Comparison of ENCODE assay signal across 15 cellular contexts in genomic region chr20:16397053-16397452, GRCh38.
A peak's percentile ranks its signal among the peaks of the same experiment; 100 is the strongest.
DNase-seq lines count a peak whose midpoint lies in the region; ATAC-seq and TF ChIP-seq lines count a peak whose summit lies in the region.
"Had no signal": no experiment of that assay in that cellular context is flagged by ENCODE, and none has a peak within 500 bp of the region (broad histone marks: within the 10 kb centered on the region; RNA-seq: fewer than 3 reads in every experiment).

No MANE protein-coding gene starts in this region.

- no peaks in the 10 kb centered on the region for H3K27me3 ChIP-seq in heart left ventricle

- no peak for TF ChIP-seq CTCF in astrocyte of the cerebellum (IDR thresholded peaks at IDR 0.05; ENCODE audit: low read depth, low read length, missing control alignments)
- no peak for TF ChIP-seq CTCF in heart left ventricle (IDR thresholded peaks at IDR 0.05)
- TF ChIP-seq CTCF in CD14-positive monocyte (IDR thresholded peaks at IDR 0.05): no peak

- H3K4me3 Mint-ChIP-seq in CD14-positive monocyte: no peak overlapping the region
- H3K4me3 Mint-ChIP-seq: activated naive CD8-positive, alpha-beta T cell treated with anti-CD3 and anti-CD28 coated beads, Interleukin-2, amount 10 ng/mL, durations not matched to agents 7 days and 5 days; neural crest cell had no signal

- peaks cover 0 to 7% (median 2%) of the 10 kb centered on the region in 9 donors for H3K36me3 ChIP-seq in heart left ventricle

- peaks cover 0 to 6% (median 0%) of the 10 kb centered on the region in 7 donors for H3K9me3 Mint-ChIP-seq in CD14-positive monocyte
- H3K9me3 Mint-ChIP-seq: activated naive CD8-positive, alpha-beta T cell treated with anti-CD3 and anti-CD28 coated beads, Interleukin-2, amount 10 ng/mL, durations not matched to agents 7 days and 5 days had no signal

- peak; percentile 32 for DNase-seq in AG20443 (ENCODE audit: low spot score)
- DNase-seq in astrocyte of the cerebellum (ENCODE audit: low read depth): peak; percentile 47
- peak; percentile 48 to 73 (median 61) for DNase-seq in heart left ventricle
- peak in 9 of 10 donors; percentile 27 to 88 (median 52) for DNase-seq in posterior cingulate gyrus
- DNase-seq in NCI-H2171 (lab: John Stamatoyannopoulos, UW): no peak
- no peak for DNase-seq in activated CD4-positive, alpha-beta T cell treated with anti-CD3 and anti-CD28 coated beads, Interleukin-2, amount 50 U/mL, for 4 hours
- DNase-seq in CD14-positive monocyte (ENCODE audit: low spot score): no peak
- DNase-seq: activated naive CD8-positive, alpha-beta T cell treated with anti-CD3 and anti-CD28 coated beads, Interleukin-2, amount 10 ng/mL, durations not matched to agents 7 days and 5 days; DMS153; KBM-7; NCI-H2029; SIG-M5 had no signal

- intact Hi-C loops in heart left ventricle (cut with DNase I) (loop anchor here in 1 of 10 donors (10.0 kb wide), 1 partner anchor 62 kb away; no protein-coding TSS in a partner anchor), posterior cingulate gyrus (cut with DNase I) (no loop called here), CD14-positive monocyte (cut with micrococcal nuclease) (no loop called here)

- peaks cover 2% of the 10 kb centered on the region for H3K4me1 Mint-ChIP-seq in CD14-positive monocyte
- H3K4me1 Mint-ChIP-seq: activated naive CD8-positive, alpha-beta T cell treated with anti-CD3 and anti-CD28 coated beads, Interleukin-2, amount 10 ng/mL, durations not matched to agents 7 days and 5 days; neural crest cell had no signal

- H3K4me1 ChIP-seq in heart left ventricle: peaks cover 0 to 20% (median 9%) of the 10 kb centered on the region in 12 donors

- H3K36me3 Mint-ChIP-seq in CD14-positive monocyte: peaks cover 13 to 14% of the 10 kb centered on the region in 2 donors
- H3K36me3 Mint-ChIP-seq: activated naive CD8-positive, alpha-beta T cell treated with anti-CD3 and anti-CD28 coated beads, Interleukin-2, amount 10 ng/mL, durations not matched to agents 7 days and 5 days had no signal

- no peak overlapping the region for H3K27ac Mint-ChIP-seq in CD14-positive monocyte
- H3K27ac Mint-ChIP-seq: activated naive CD8-positive, alpha-beta T cell treated with anti-CD3 and anti-CD28 coated beads, Interleukin-2, amount 10 ng/mL, durations not matched to agents 7 days and 5 days had no signal

- peaks cover 0 to 2% (median 2%) of the 10 kb centered on the region in 3 donors for H3K27me3 Mint-ChIP-seq in CD14-positive monocyte (ENCODE audit: low read depth in 3 of 3)
- H3K27me3 Mint-ChIP-seq: activated naive CD8-positive, alpha-beta T cell treated with anti-CD3 and anti-CD28 coated beads, Interleukin-2, amount 10 ng/mL, durations not matched to agents 7 days and 5 days had no signal

- 3 to 17% (median 10%) methylated on average over 4 of the region's 4 CpGs for WGBS in heart left ventricle, 4 donors

- H3K27ac ChIP-seq in heart left ventricle: peak overlapping the region in 4 of 12 donors; percentile 16 to 39 (median 18)

- ATAC-seq in heart left ventricle (peak; percentile 66 to 90 (median 72)), GM21786 (IDR thresholded peaks at IDR 0.05; ENCODE audit: unreplicated experiment) (no peak)
- ATAC-seq: left colon had no signal

- in situ Hi-C loops in astrocyte of the cerebellum (cut with HindIII; ENCODE audit: low sequenced_read_pairs): loop anchor here (5.0 kb wide), 1 partner anchor 45 kb away; no protein-coding TSS in a partner anchor

- no peak for TF ChIP-seq POLR2A in heart left ventricle (IDR thresholded peaks at IDR 0.05)

- no peaks in the 10 kb centered on the region for H3K9me3 ChIP-seq in heart left ventricle

- H3K4me3 ChIP-seq in astrocyte of the cerebellum (ENCODE audit: low read depth, low read length) (no peak overlapping the region), heart left ventricle (no peak overlapping the region)

Comparison
In these comparisons a context has a peak if more than half of its experiments do, and no peak if none do; other contexts are left out.
1. DNase-seq: peak in AG20443 (single experiment), astrocyte of the cerebellum (single experiment), heart left ventricle (5 of 5) and posterior cingulate gyrus (9 of 10); none in NCI-H2171 (single experiment), activated CD4-positive, alpha-beta T cell treated with anti-CD3 and anti-CD28 coated beads, Interleukin-2, amount 50 U/mL, for 4 hours (0 of 2) and CD14-positive monocyte (single experiment).